Comparison of ENCODE assay signal across 16 cellular contexts in the genomic region with DNA sequence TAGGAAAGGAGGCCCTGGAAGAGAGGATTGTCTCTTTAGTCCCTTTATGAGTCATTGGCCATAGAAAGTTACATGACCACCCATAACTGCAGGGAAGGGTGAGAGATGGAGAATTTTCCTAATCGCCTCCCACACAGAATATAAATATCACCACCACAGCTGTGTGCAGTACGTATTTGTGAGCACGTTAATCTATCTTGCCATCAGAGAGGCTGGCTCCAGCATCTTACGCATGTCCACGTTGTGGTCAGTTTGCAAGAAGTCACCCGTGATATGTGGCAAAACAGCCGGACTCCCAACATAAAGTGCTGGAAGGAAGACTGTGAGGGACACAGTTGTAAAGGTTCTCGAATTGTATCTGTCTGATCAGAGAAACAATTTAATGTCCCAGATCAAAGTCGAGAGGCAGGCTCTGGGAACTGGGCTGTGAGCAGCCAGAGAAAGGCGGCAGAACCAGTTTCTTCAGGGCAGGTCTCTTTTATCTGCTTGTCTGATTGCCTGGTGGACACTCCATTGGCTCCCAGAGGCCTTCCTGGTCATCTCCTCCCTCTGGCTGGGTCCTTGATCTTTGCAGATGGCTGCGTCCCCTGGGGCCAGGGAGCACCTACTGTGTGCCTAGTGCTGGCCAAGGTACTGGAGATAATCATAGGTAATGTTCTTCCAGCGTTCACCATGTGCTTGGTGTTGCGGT.
DNase-seq lines count a peak whose midpoint lies in the region; TF ChIP-seq lines count a peak whose summit lies in the region.
"Had no signal": no experiment of that assay in that cellular context is flagged by ENCODE, and none has a peak within 500 bp of the region (broad histone marks: within the 10 kb centered on the region; RNA-seq: fewer than 3 reads in every experiment).

No MANE protein-coding gene starts in this region.

- H3K27ac Mint-ChIP-seq in Caco-2 (ENCODE audit: unreplicated experiment): peak overlapping the region; percentile 91
- H3K27ac Mint-ChIP-seq: activated T-helper 1 cell treated with anti-CD3 and anti-CD28 coated beads, Interleukin-12 subunit alpha, Interleukin-12 subunit beta, Interleukin-2, Interleukin-4 antibody, amounts not matched to agents 30 ng/mL and 10 ng/mL and 1 ng/mL, durations not matched to agents 14 hours and 24 hours and 36 hours had no signal

- TF ChIP-seq CTCF in Caco-2 (IDR thresholded peaks at IDR 0.05; ENCODE audit: insufficient read depth in 1 of 2, low read depth in 1 of 2, low read length in 1 of 2, severe bottlenecking in 1 of 2, unreplicated experiment in 1 of 2): no peak
- no peak for TF ChIP-seq CTCF in OCI-LY7 (conservative IDR thresholded peaks at IDR 0.05; ENCODE audit: low read length)
- no peak for TF ChIP-seq CTCF in parathyroid adenoma (IDR thresholded peaks at IDR 0.05)

- H3K4me1 ChIP-seq in Caco-2 (peaks cover 66% of the 10 kb centered on the region), OCI-LY7 (ENCODE audit: insufficient read depth, low read length, poor library complexity, severe bottlenecking) (peaks cover 90% of the 10 kb centered on the region), parathyroid adenoma (peaks cover 11% of the 10 kb centered on the region)

- BruUV-seq in Caco-2 (replicated peaks; lab: Mats Ljungman, UMichigan): no TSS peak
- no TSS peak for BruUV-seq in OCI-LY7 (replicated peaks; lab: Mats Ljungman, UMichigan)

- no peak overlapping the region for H3K4me3 ChIP-seq in Caco-2 (ENCODE audit: low read depth, low read length)
- no peak overlapping the region for H3K4me3 ChIP-seq in OCI-LY7 (ENCODE audit: low read depth, low read length, poor library complexity, severe bottlenecking)
- H3K4me3 ChIP-seq in parathyroid adenoma (ENCODE audit: low read depth, low read length): no peak overlapping the region
- H3K4me3 ChIP-seq: coronary artery had no signal

- no peaks in the 10 kb centered on the region for H4K20me1 ChIP-seq in OCI-LY7 (ENCODE audit: insufficient read depth, low read length)

- H3K4me3 Mint-ChIP-seq in Caco-2 (ENCODE audit: unreplicated experiment): peak overlapping the region; percentile 48
- H3K4me3 Mint-ChIP-seq: activated T-helper 1 cell treated with anti-CD3 and anti-CD28 coated beads, Interleukin-12 subunit alpha, Interleukin-12 subunit beta, Interleukin-2, Interleukin-4 antibody, amounts not matched to agents 30 ng/mL and 10 ng/mL and 1 ng/mL, durations not matched to agents 14 hours and 24 hours and 36 hours had no signal

- H2AFZ ChIP-seq in OCI-LY7 (ENCODE audit: low read length) (no peak overlapping the region), parathyroid adenoma (no peak overlapping the region)

- no peaks in the 10 kb centered on the region for H3K9me2 ChIP-seq in OCI-LY7 (ENCODE audit: insufficient read depth, low read length)

- H3K27ac ChIP-seq in OCI-LY7 (ENCODE audit: low read depth, low read length, poor library complexity, severe bottlenecking) (peak overlapping the region; percentile 100), epithelial cell of prostate (peak overlapping the region; percentile 4), parathyroid adenoma (no peak overlapping the region)
- H3K27ac ChIP-seq: coronary artery had no signal

- peaks cover 42% of the 10 kb centered on the region for H3K4me1 Mint-ChIP-seq in Caco-2 (ENCODE audit: low read depth, unreplicated experiment)

- no peak overlapping the region for H3K9ac ChIP-seq in parathyroid adenoma

- H3K4me2 ChIP-seq in OCI-LY7 (ENCODE audit: low read length): peak overlapping the region; percentile 97; the same call in 1 of the 2 replicates
- peak overlapping the region; percentile 14 for H3K4me2 ChIP-seq in parathyroid adenoma (ENCODE audit: low read length)

- H3K36me3 Mint-ChIP-seq in Caco-2 (ENCODE audit: insufficient read depth, unreplicated experiment): peaks cover 52% of the 10 kb centered on the region

- CTCF ChIA-PET in Caco-2 (lab: Charles Lee): no interaction called here
- CTCF ChIA-PET in OCI-LY7 (lab: Charles Lee; ENCODE audit: unreplicated experiment): no interaction called here

- intact Hi-C loops in Caco-2 (cut with micrococcal nuclease; ENCODE audit: unreplicated experiment) (no loop called here), OCI-LY7 (cut with micrococcal nuclease; ENCODE audit: unreplicated experiment) (no loop called here)

- H3K79me2 ChIP-seq in OCI-LY7 (ENCODE audit: insufficient read depth, low read depth, low read length) (peaks cover 43% of the 10 kb centered on the region), parathyroid adenoma (peaks cover 4% of the 10 kb centered on the region)

- DNase-seq in Caco-2: peak; percentile 74 to 82
- DNase-seq in OCI-LY7 (ENCODE audit: low spot score): no peak
- DNase-seq in epithelial cell of prostate (ENCODE audit: low read depth, low spot score): no peak
- no peak for DNase-seq in ureter (ENCODE audit: low spot score)
- no peak for DNase-seq in NCI-H748 (lab: John Stamatoyannopoulos, UW; ENCODE audit: unreplicated experiment)
- no peak for DNase-seq in NCI-H524 treated with DMSO at 0.1 percent for 48 hours (lab: John Stamatoyannopoulos, UW)
- no peak for DNase-seq in activated T-cell treated with anti-CD3 and anti-CD28 coated beads, Interleukin-2, amount 50 U/mL, for 48 hours
- DNase-seq: amniotic stem cell, DMS153, NCI-H345, occipital lobe, PC-3, T-helper 2 cell had no signal

- POLR2A ChIA-PET in Caco-2 (lab: Charles Lee): no interaction called here
- POLR2A ChIA-PET in OCI-LY7 (lab: Charles Lee): no interaction called here

- no peaks in the 10 kb centered on the region for H3K9me3 Mint-ChIP-seq in Caco-2 (ENCODE audit: unreplicated experiment)
- H3K9me3 Mint-ChIP-seq: activated T-helper 1 cell treated with anti-CD3 and anti-CD28 coated beads, Interleukin-12 subunit alpha, Interleukin-12 subunit beta, Interleukin-2, Interleukin-4 antibody, amounts not matched to agents 30 ng/mL and 10 ng/mL and 1 ng/mL, durations not matched to agents 14 hours and 24 hours and 36 hours had no signal

- no peaks in the 10 kb centered on the region for H3K27me3 Mint-ChIP-seq in Caco-2 (ENCODE audit: insufficient read depth, unreplicated experiment)

- H3K36me3 ChIP-seq in Caco-2 (ENCODE audit: control insufficient read depth, insufficient read depth, low read length) (no peaks in the 10 kb centered on the region; the same call in 1 of the 2 replicates), OCI-LY7 (ENCODE audit: insufficient read depth, low read length) (peaks cover 8% of the 10 kb centered on the region; the same call in 1 of the 2 replicates), parathyroid adenoma (ENCODE audit: control insufficient read depth, insufficient read depth, low read length) (no peaks in the 10 kb centered on the region)

- H3K9me3 ChIP-seq in Caco-2: no peaks in the 10 kb centered on the region
- H3K9me3 ChIP-seq in OCI-LY7 (ENCODE audit: low read length): no peaks in the 10 kb centered on the region
- no peaks in the 10 kb centered on the region for H3K9me3 ChIP-seq in parathyroid adenoma (ENCODE audit: control insufficient read depth, low read length)

- no peaks in the 10 kb centered on the region for H3K27me3 ChIP-seq in Caco-2 (replicated peaks; ENCODE audit: control insufficient read depth, insufficient read depth, low read length)
- no peaks in the 10 kb centered on the region for H3K27me3 ChIP-seq in parathyroid adenoma (ENCODE audit: control insufficient read depth, insufficient read depth, low read length)

Comparison
In these comparisons a context has a peak if more than half of its experiments do, and no peak if none do; other contexts are left out.
1. DNase-seq: peak in Caco-2 (2 of 2); none in OCI-LY7 (single experiment), epithelial cell of prostate (single experiment), ureter (single experiment), NCI-H748 (single experiment), NCI-H524 treated with DMSO at 0.1 percent for 48 hours (single experiment) and activated T-cell treated with anti-CD3 and anti-CD28 coated beads, Interleukin-2, amount 50 U/mL, for 48 hours (0 of 2).